In genomic region chr12:110929818-110930217, GRCh38 we compare ENCODE assay signal across 21 cellular contexts. TPM values are rescaled to one million over a fixed set of nuclear protein-coding genes. Genes with fewer than 3 reads are reported as not detected.
DNase-seq lines count a peak whose midpoint lies in the region; ATAC-seq and TF ChIP-seq lines count a peak whose summit lies in the region.
"Had no signal": no experiment of that assay in that cellular context is flagged by ENCODE, and none has a peak within 500 bp of the region (broad histone marks: within the 10 kb centered on the region; RNA-seq: fewer than 3 reads in every experiment).

No MANE protein-coding gene starts in this region.

- no peaks in the 10 kb centered on the region for H3K36me3 ChIP-seq in left ventricle myocardium inferior
- no peaks in the 10 kb centered on the region for H3K36me3 ChIP-seq in endodermal cell (ENCODE audit: control insufficient read depth, insufficient read depth, low read length)
- H3K36me3 ChIP-seq in skeletal muscle tissue (ENCODE audit: control insufficient read depth in 3 of 3, insufficient read depth in 3 of 3, low read length in 3 of 3), result no peaks in the 10 kb centered on the region
- H3K36me3 ChIP-seq: BLaER1 treated with 17β-estradiol and CSF1 and Interleukin-3, amounts not matched to agents 10 nM and 100 nM had no signal

- TF ChIP-seq CTCF in left ventricle myocardium inferior (IDR thresholded peaks at IDR 0.05; ENCODE audit: borderline replicate concordance), result no peak
- TF ChIP-seq CTCF in endodermal cell (conservative IDR thresholded peaks at IDR 0.05), result no peak

- H3K4me1 ChIP-seq in left ventricle myocardium inferior (peaks cover 46% of the 10 kb centered on the region), right cardiac atrium (ENCODE audit: control insufficient read depth, insufficient read depth, low read length) (no peaks in the 10 kb centered on the region), endodermal cell (ENCODE audit: control insufficient read depth, insufficient read depth, low read length) (no peaks in the 10 kb centered on the region), skeletal muscle tissue (ENCODE audit: control insufficient read depth in 3 of 3, insufficient read depth in 3 of 3, low read length in 3 of 3) (peaks cover 5 to 52% (median 48%) of the 10 kb centered on the region in 3 donors)

- intact Hi-C loops in left ventricle myocardium inferior (cut with micrococcal nuclease), result loop anchor here (10.0 kb wide), 1 partner anchor 385 kb away; no protein-coding TSS in a partner anchor
- intact Hi-C loops in right cardiac atrium (cut with DNase I), result loop anchor here in 1 of 4 donors (10.0 kb wide), 1 partner anchor 375 kb away; no protein-coding TSS in a partner anchor

- CTCF ChIA-PET in activated CD8-positive, alpha-beta memory T cell treated with anti-CD3 and anti-CD28 coated beads, Interleukin-2, amount 10 ng/mL, durations not matched to agents 7 days and 5 days (lab: Charles Lee), result interaction anchor here (1.1 kb wide), 1 partner anchor 11 kb away, joined by 3 read pairs; no protein-coding TSS in a partner anchor

- H3K4me1 Mint-ChIP-seq in activated CD8-positive, alpha-beta memory T cell treated with anti-CD3 and anti-CD28 coated beads, Interleukin-2, amount 10 ng/mL, durations not matched to agents 7 days and 5 days, result no peaks in the 10 kb centered on the region
- peaks cover 7% of the 10 kb centered on the region for H3K4me1 Mint-ChIP-seq in endodermal cell
- H3K4me1 Mint-ChIP-seq: B cell had no signal

- H3K27me3 Mint-ChIP-seq in activated CD8-positive, alpha-beta memory T cell treated with anti-CD3 and anti-CD28 coated beads, Interleukin-2, amount 10 ng/mL, durations not matched to agents 7 days and 5 days, result peaks cover 14% of the 10 kb centered on the region
- H3K27me3 Mint-ChIP-seq in endodermal cell (ENCODE audit: insufficient read depth), result peaks cover 3% of the 10 kb centered on the region

- ATAC-seq in activated CD8-positive, alpha-beta memory T cell treated with anti-CD3 and anti-CD28 coated beads, Interleukin-2, amount 10 ng/mL, durations not matched to agents 7 days and 5 days, result no peak
- ATAC-seq in right cardiac atrium, result no peak
- ATAC-seq: CD8-positive, alpha-beta T cell had no signal

- H3K4me3 ChIP-seq in left ventricle myocardium inferior, result no peak overlapping the region
- no peak overlapping the region for H3K4me3 ChIP-seq in right cardiac atrium (ENCODE audit: low read length)
- H3K4me3 ChIP-seq in endodermal cell (ENCODE audit: low read length), result no peak overlapping the region
- no peak overlapping the region for H3K4me3 ChIP-seq in skeletal muscle tissue (ENCODE audit: low read length in 3 of 3)
- H3K4me3 ChIP-seq: BLaER1 treated with 17β-estradiol and CSF1 and Interleukin-3, amounts not matched to agents 10 nM and 100 nM had no signal

- H3K36me3 Mint-ChIP-seq in activated CD8-positive, alpha-beta memory T cell treated with anti-CD3 and anti-CD28 coated beads, Interleukin-2, amount 10 ng/mL, durations not matched to agents 7 days and 5 days, result no peaks in the 10 kb centered on the region
- no peaks in the 10 kb centered on the region for H3K36me3 Mint-ChIP-seq in endodermal cell (ENCODE audit: low read depth)
- H3K36me3 Mint-ChIP-seq: CD8-positive, alpha-beta T cell had no signal

- H3K4me3 Mint-ChIP-seq in activated CD8-positive, alpha-beta memory T cell treated with anti-CD3 and anti-CD28 coated beads, Interleukin-2, amount 10 ng/mL, durations not matched to agents 7 days and 5 days, result no peak overlapping the region
- no peak overlapping the region for H3K4me3 Mint-ChIP-seq in endodermal cell
- H3K4me3 Mint-ChIP-seq: B cell; CD8-positive, alpha-beta T cell; H9 had no signal

- DNase-seq in activated CD8-positive, alpha-beta memory T cell treated with anti-CD3 and anti-CD28 coated beads, Interleukin-2, amount 50 U/mL, for 48 hours, result peak; percentile 18
- DNase-seq in activated CD8-positive, alpha-beta memory T cell treated with anti-CD3 and anti-CD28 coated beads, Interleukin-2, amount 10 ng/mL, durations not matched to agents 7 days and 5 days, result no peak
- DNase-seq in left ventricle myocardium inferior, result no peak
- no peak for DNase-seq in right cardiac atrium
- peak; percentile 22 for DNase-seq in endodermal cell
- no peak for DNase-seq in middle frontal gyrus (ENCODE audit: extremely low spot score, low spot score)
- DNase-seq in activated CD4-positive, alpha-beta T cell treated with anti-CD3 and anti-CD28 coated beads, Interleukin-2, amount 50 U/mL, for 4 hours, result no peak
- DNase-seq: 8988T; Calu3; CD8-positive, alpha-beta T cell; DMS79 treated with DMSO at 0.1 percent for 48 hours; GF-D8; GOT3 had no signal

- peaks cover 35% of the 10 kb centered on the region for H3K27me3 ChIP-seq in left ventricle myocardium inferior (ENCODE audit: low read depth)
- no peaks in the 10 kb centered on the region for H3K27me3 ChIP-seq in right cardiac atrium (ENCODE audit: control insufficient read depth, insufficient read depth)
- H3K27me3 ChIP-seq in endodermal cell (ENCODE audit: control insufficient read depth, insufficient read depth, low read length, poor library complexity, severe bottlenecking), result no peaks in the 10 kb centered on the region
- H3K27me3 ChIP-seq in skeletal muscle tissue (ENCODE audit: control insufficient read depth in 3 of 3, insufficient read depth in 3 of 3, low read length in 3 of 3), result peaks cover 0 to 5% (median 3%) of the 10 kb centered on the region in 3 donors
- H3K27me3 ChIP-seq: BLaER1 treated with 17β-estradiol and CSF1 and Interleukin-3, amounts not matched to agents 10 nM and 100 nM had no signal

- no peaks in the 10 kb centered on the region for H3K9me3 ChIP-seq in left ventricle myocardium inferior (replicated peaks)
- H3K9me3 ChIP-seq in right cardiac atrium (ENCODE audit: control insufficient read depth, low read length), result no peaks in the 10 kb centered on the region
- no peaks in the 10 kb centered on the region for H3K9me3 ChIP-seq in endodermal cell (ENCODE audit: control insufficient read depth, low read length)
- H3K9me3 ChIP-seq in skeletal muscle tissue (ENCODE audit: control insufficient read depth in 3 of 3, low read length in 3 of 3), result no peaks in the 10 kb centered on the region
- H3K9me3 ChIP-seq: BLaER1 treated with 17β-estradiol and CSF1 and Interleukin-3, amounts not matched to agents 10 nM and 100 nM had no signal

- no peak overlapping the region for H3K9ac ChIP-seq in endodermal cell (ENCODE audit: extremely low read depth, low read length, poor library complexity, severe bottlenecking)
- H3K9ac ChIP-seq in skeletal muscle tissue (ENCODE audit: low read depth in 1 of 3, low read length in 3 of 3), result no peak overlapping the region
- H3K9ac ChIP-seq: BLaER1 treated with 17β-estradiol and CSF1 and Interleukin-3, amounts not matched to agents 10 nM and 100 nM had no signal

- no peaks in the 10 kb centered on the region for H3K9me3 Mint-ChIP-seq in activated CD8-positive, alpha-beta memory T cell treated with anti-CD3 and anti-CD28 coated beads, Interleukin-2, amount 10 ng/mL, durations not matched to agents 7 days and 5 days (ENCODE audit: low read depth)
- H3K9me3 Mint-ChIP-seq in endodermal cell, result no peaks in the 10 kb centered on the region
- H3K9me3 Mint-ChIP-seq: CD8-positive, alpha-beta T cell had no signal

- 84% methylated on average over 1 of the region's 1 CpG for WGBS in right cardiac atrium
- WGBS in endodermal cell (ENCODE audit: insufficient coverage in 1 of 2, insufficient read length in 1 of 2), 2 experiments, result 100% methylated on average over 1 of the region's 1 CpG; no CpG with 5 or more reads in 1 of the 2 experiments

- H3K27ac Mint-ChIP-seq in activated CD8-positive, alpha-beta memory T cell treated with anti-CD3 and anti-CD28 coated beads, Interleukin-2, amount 10 ng/mL, durations not matched to agents 7 days and 5 days, result no peak overlapping the region
- no peak overlapping the region for H3K27ac Mint-ChIP-seq in endodermal cell
- H3K27ac Mint-ChIP-seq: B cell; CD8-positive, alpha-beta T cell; H9 had no signal

- H3K27ac ChIP-seq in left ventricle myocardium inferior (replicated peaks) (peak overlapping the region; percentile 89), right cardiac atrium (ENCODE audit: low read length) (no peak overlapping the region), endodermal cell (ENCODE audit: low read depth, low read length) (no peak overlapping the region), skeletal muscle tissue (ENCODE audit: low read depth, low read length) (peak overlapping the region; percentile 90)
- H3K27ac ChIP-seq: BLaER1 treated with 17β-estradiol and CSF1 and Interleukin-3, amounts not matched to agents 10 nM and 100 nM; HL-60 had no signal

RNA-seq across cellular contexts. Expression of gene MYL2, which starts 9.4 kb away (rescaled TPM):
- not detected for total RNA-seq in activated CD8-positive, alpha-beta memory T cell treated with anti-CD3 and anti-CD28 coated beads, Interleukin-2, amount 10 ng/mL, durations not matched to agents 7 days and 5 days
- total RNA-seq in left ventricle myocardium inferior, result 33,375 TPM
- 10 to 100 TPM; 24.0 to 36.1 (median 28.1) TPM for total RNA-seq in right cardiac atrium
- polyA plus RNA-seq in right cardiac atrium, result 435 TPM
- total RNA-seq in endodermal cell, result under 1 TPM in 1 of 2 donors, not detected in 1; 0.89 TPM
- polyA plus RNA-seq in endodermal cell (2013, experiment 1 of 2), result not detected
- polyA plus RNA-seq in endodermal cell (2013, experiment 2 of 2), result not detected
- 140 TPM for total RNA-seq in skeletal muscle tissue
- total RNA-seq: A673; Calu3; CD8-positive, alpha-beta T cell; H9; HT1080 had no signal
- polyA plus RNA-seq: AG04450 had no signal

Comparison
In these comparisons a context has a peak if more than half of its experiments do, and no peak if none do; other contexts are left out.
1. DNase-seq: peak in activated CD8-positive, alpha-beta memory T cell treated with anti-CD3 and anti-CD28 coated beads, Interleukin-2, amount 50 U/mL, for 48 hours (single experiment) and endodermal cell (single experiment); none in activated CD8-positive, alpha-beta memory T cell treated with anti-CD3 and anti-CD28 coated beads, Interleukin-2, amount 10 ng/mL, durations not matched to agents 7 days and 5 days (single experiment), left ventricle myocardium inferior (single experiment), right cardiac atrium (0 of 3), middle frontal gyrus (single experiment) and activated CD4-positive, alpha-beta T cell treated with anti-CD3 and anti-CD28 coated beads, Interleukin-2, amount 50 U/mL, for 4 hours (0 of 2).
2. H3K27ac ChIP-seq: peak in left ventricle myocardium inferior (single experiment) and skeletal muscle tissue (single experiment); none in right cardiac atrium (single experiment) and endodermal cell (single experiment).
3. RNA of gene MYL2, which starts 9.4 kb away (total RNA-seq): 33,375 TPM in left ventricle myocardium inferior (single experiment); 140 TPM in skeletal muscle tissue (single experiment), 24.0 to 36.1 TPM in right cardiac atrium, 0.89 TPM in endodermal cell and not detected in activated CD8-positive, alpha-beta memory T cell treated with anti-CD3 and anti-CD28 coated beads, Interleukin-2, amount 10 ng/mL, durations not matched to agents 7 days and 5 days; every median in the first group is over 100 times any median in the second.